1 cellular context compared by ENCODE assay signal in genomic region chr19:56637976-56638555, GRCh38.
TF ChIP-seq lines count a peak whose summit lies in the region.

No MANE protein-coding gene starts in this region.

TF ChIP-seq in HepG2, 621 proteins besides CTCF, POLR2A, EP300 and RAD21 (continued from another document):
- peak; percentile 71; the same call in 1 of the 2 replicates for TF ChIP-seq STAT6 (CRISPR knock-in tag; IDR thresholded peaks at IDR 0.05; ENCODE audit: borderline replicate concordance)
- TF ChIP-seq KLF11 (CRISPR knock-in tag; IDR thresholded peaks at IDR 0.05): peak; percentile 100
- no peak for TF ChIP-seq TCF7 (IDR thresholded peaks at IDR 0.05; ENCODE audit: low read depth)
- TF ChIP-seq ZNF567 (CRISPR knock-in tag; IDR thresholded peaks at IDR 0.05; ENCODE audit: borderline replicate concordance): peak; percentile 100
- TF ChIP-seq AGO2 (optimal IDR thresholded peaks at IDR 0.05; ENCODE audit: low read depth, low read length): no peak
- peak; percentile 98 for TF ChIP-seq ZNF660 (CRISPR knock-in tag; IDR thresholded peaks at IDR 0.05; ENCODE audit: borderline replicate concordance, low read depth)
- peak; percentile 97 for TF ChIP-seq HOXA3 (CRISPR knock-in tag; IDR thresholded peaks at IDR 0.05)
- TF ChIP-seq KAT7 (CRISPR knock-in tag; IDR thresholded peaks at IDR 0.05; ENCODE audit: borderline replicate concordance): peak; percentile 90; the same call in 1 of the 2 replicates
- peak; percentile 97 for TF ChIP-seq ZBTB39 (CRISPR knock-in tag; IDR thresholded peaks at IDR 0.05)
- peak; percentile 100 for TF ChIP-seq ZNF234 (CRISPR knock-in tag; conservative IDR thresholded peaks at IDR 0.05)
- peak; percentile 69 for TF ChIP-seq ZNF496 (CRISPR knock-in tag; IDR thresholded peaks at IDR 0.05; ENCODE audit: insufficient replicate concordance)
- no peak for TF ChIP-seq KAT2B (IDR thresholded peaks at IDR 0.05; ENCODE audit: borderline replicate concordance, low read depth, low read length)
- TF ChIP-seq ZNF367 (CRISPR knock-in tag; IDR thresholded peaks at IDR 0.05; ENCODE audit: borderline replicate concordance): peak; percentile 99
- TF ChIP-seq ZNF382 (CRISPR knock-in tag; IDR thresholded peaks at IDR 0.05; ENCODE audit: borderline replicate concordance): peak; percentile 89
- peak; percentile 100 for TF ChIP-seq ZNF891 (CRISPR knock-in tag; IDR thresholded peaks at IDR 0.05)
- TF ChIP-seq FOXC1 (CRISPR knock-in tag; IDR thresholded peaks at IDR 0.05; ENCODE audit: borderline replicate concordance): peak; percentile 100
- TF ChIP-seq DZIP1 (CRISPR knock-in tag; IDR thresholded peaks at IDR 0.05): peak; percentile 100
- peak; percentile 96 for TF ChIP-seq MTA3 (CRISPR knock-in tag; IDR thresholded peaks at IDR 0.05)
- 0 out of 2 replicates have a peak, but pooled peaks have one; percentile 66 for TF ChIP-seq ADNP (CRISPR knock-in tag; IDR thresholded peaks at IDR 0.05)
- peak; percentile 75; the same call in 1 of the 2 replicates for TF ChIP-seq NFE2 (CRISPR knock-in tag; IDR thresholded peaks at IDR 0.05)
- TF ChIP-seq ZNF614 (CRISPR knock-in tag; IDR thresholded peaks at IDR 0.05; ENCODE audit: borderline replicate concordance): peak; percentile 99
- TF ChIP-seq REPIN1 (CRISPR knock-in tag; IDR thresholded peaks at IDR 0.05; ENCODE audit: borderline replicate concordance, low read depth): peak; percentile 97
- peak; percentile 88 for TF ChIP-seq FOSL2 (CRISPR knock-in tag; IDR thresholded peaks at IDR 0.05)
- TF ChIP-seq ZBTB43 (CRISPR knock-in tag; conservative IDR thresholded peaks at IDR 0.05): peak; percentile 99
- peak; percentile 100 for TF ChIP-seq KDM5B (CRISPR knock-in tag; IDR thresholded peaks at IDR 0.05; ENCODE audit: borderline replicate concordance)
- peak; percentile 93 for TF ChIP-seq ZNF768 (CRISPR knock-in tag; IDR thresholded peaks at IDR 0.05)
- TF ChIP-seq RXRB (CRISPR knock-in tag; IDR thresholded peaks at IDR 0.05; ENCODE audit: borderline replicate concordance): peak; percentile 94
- no peak for TF ChIP-seq HNRNPL (IDR thresholded peaks at IDR 0.05; ENCODE audit: low read depth, low read length)
- TF ChIP-seq NCOA5 (CRISPR knock-in tag; IDR thresholded peaks at IDR 0.05): peak; percentile 97
- TF ChIP-seq DRAP1 (CRISPR knock-in tag; IDR thresholded peaks at IDR 0.05): peak; percentile 88
- peak; percentile 87 for TF ChIP-seq THAP11 (CRISPR knock-in tag; IDR thresholded peaks at IDR 0.05)
- peak; percentile 99 for TF ChIP-seq CENPT (CRISPR knock-in tag; IDR thresholded peaks at IDR 0.05; ENCODE audit: low read depth)
- TF ChIP-seq IKZF5 (CRISPR knock-in tag; IDR thresholded peaks at IDR 0.05): peak; percentile 99
- no peak for TF ChIP-seq CREM (IDR thresholded peaks at IDR 0.05)
- TF ChIP-seq CREM (CRISPR knock-in tag; IDR thresholded peaks at IDR 0.05): peak; percentile 69
- TF ChIP-seq GPBP1L1 (CRISPR knock-in tag; IDR thresholded peaks at IDR 0.05): no peak
- TF ChIP-seq ZNF274 (CRISPR knock-in tag; IDR thresholded peaks at IDR 0.05): peak; percentile 100
- no peak for TF ChIP-seq NR2F2 (IDR thresholded peaks at IDR 0.05; ENCODE audit: borderline replicate concordance, low read depth)
TF ChIP-seq in HepG2: peak in this region for 515.
